Comparison of ENCODE assay signal across 1 cellular context in the genomic region with DNA sequence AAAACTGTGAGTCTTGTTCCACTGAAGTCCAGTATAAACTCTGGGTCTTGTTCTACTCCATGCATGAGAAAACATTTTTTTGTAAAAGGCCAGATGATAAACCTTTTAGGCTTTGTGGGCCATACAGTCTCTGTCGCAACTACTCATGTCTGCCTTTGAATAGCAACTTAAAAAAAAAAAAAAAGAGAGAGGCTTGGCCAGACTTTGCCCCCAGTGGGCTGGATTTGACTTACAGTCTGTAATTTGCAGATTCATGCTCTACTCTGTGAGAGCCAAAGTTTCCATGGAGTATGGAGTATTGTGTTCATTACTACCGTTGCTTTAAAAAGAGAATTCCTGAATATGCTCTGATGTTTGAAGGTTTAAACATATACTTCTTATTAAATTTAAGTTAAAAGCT.
TF ChIP-seq lines count a peak whose summit lies in the region.

No MANE protein-coding gene starts in this region.

TF ChIP-seq in WTC11, 78 proteins besides CTCF, POLR2A, EP300 and RAD21 (continued from another document):
- TF ChIP-seq, protein P1, sequence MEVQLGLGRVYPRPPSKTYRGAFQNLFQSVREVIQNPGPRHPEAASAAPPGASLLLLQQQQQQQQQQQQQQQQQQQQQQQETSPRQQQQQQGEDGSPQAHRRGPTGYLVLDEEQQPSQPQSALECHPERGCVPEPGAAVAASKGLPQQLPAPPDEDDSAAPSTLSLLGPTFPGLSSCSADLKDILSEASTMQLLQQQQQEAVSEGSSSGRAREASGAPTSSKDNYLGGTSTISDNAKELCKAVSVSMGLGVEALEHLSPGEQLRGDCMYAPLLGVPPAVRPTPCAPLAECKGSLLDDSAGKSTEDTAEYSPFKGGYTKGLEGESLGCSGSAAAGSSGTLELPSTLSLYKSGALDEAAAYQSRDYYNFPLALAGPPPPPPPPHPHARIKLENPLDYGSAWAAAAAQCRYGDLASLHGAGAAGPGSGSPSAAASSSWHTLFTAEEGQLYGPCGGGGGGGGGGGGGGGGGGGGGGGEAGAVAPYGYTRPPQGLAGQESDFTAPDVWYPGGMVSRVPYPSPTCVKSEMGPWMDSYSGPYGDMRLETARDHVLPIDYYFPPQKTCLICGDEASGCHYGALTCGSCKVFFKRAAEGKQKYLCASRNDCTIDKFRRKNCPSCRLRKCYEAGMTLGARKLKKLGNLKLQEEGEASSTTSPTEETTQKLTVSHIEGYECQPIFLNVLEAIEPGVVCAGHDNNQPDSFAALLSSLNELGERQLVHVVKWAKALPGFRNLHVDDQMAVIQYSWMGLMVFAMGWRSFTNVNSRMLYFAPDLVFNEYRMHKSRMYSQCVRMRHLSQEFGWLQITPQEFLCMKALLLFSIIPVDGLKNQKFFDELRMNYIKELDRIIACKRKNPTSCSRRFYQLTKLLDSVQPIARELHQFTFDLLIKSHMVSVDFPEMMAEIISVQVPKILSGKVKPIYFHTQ (CRISPR knock-in tag; IDR thresholded peaks at IDR 0.05) = no peak
- TF ChIP-seq TEAD4 (CRISPR knock-in tag; IDR thresholded peaks at IDR 0.05) (no peak), ZNF512 (CRISPR knock-in tag; IDR thresholded peaks at IDR 0.05; ENCODE audit: borderline replicate concordance) (no peak), SMAD3 (CRISPR knock-in tag; IDR thresholded peaks at IDR 0.05; ENCODE audit: borderline replicate concordance) (no peak), MXD4 (CRISPR knock-in tag; IDR thresholded peaks at IDR 0.05; ENCODE audit: borderline replicate concordance) (no peak)
